ENCODE assay signal across 2 cellular contexts in genomic region chr14:59629384-59630158, GRCh38.
TF ChIP-seq lines count a peak whose summit lies in the region.

No MANE protein-coding gene starts in this region.

TF ChIP-seq in SK-N-SH, 30 proteins besides CTCF, POLR2A, EP300 and RAD21 (continued from another document):
- TF ChIP-seq USF1 (IDR thresholded peaks at IDR 0.05; ENCODE audit: borderline replicate concordance, low read depth) (no peak), GABPA (IDR thresholded peaks at IDR 0.05; ENCODE audit: low read depth) (no peak), TCF12 (IDR thresholded peaks at IDR 0.05) (no peak), FOXJ3 (CRISPR knock-in tag; IDR thresholded peaks at IDR 0.05) (no peak), PBX3 (IDR thresholded peaks at IDR 0.05) (no peak), POLR2AphosphoS5 (IDR thresholded peaks at IDR 0.05; ENCODE audit: low read depth, low read length) (no peak), JUND (IDR thresholded peaks at IDR 0.05) (no peak), RCOR1 (IDR thresholded peaks at IDR 0.05; ENCODE audit: low read length) (no peak), SIN3A (IDR thresholded peaks at IDR 0.05; ENCODE audit: borderline replicate concordance, low read depth, low read length) (no peak), ZBTB33 (IDR thresholded peaks at IDR 0.05; ENCODE audit: borderline replicate concordance, low read depth) (no peak), TEAD4 (IDR thresholded peaks at IDR 0.05; ENCODE audit: borderline replicate concordance, insufficient read depth) (no peak), MEF2A (IDR thresholded peaks at IDR 0.05; ENCODE audit: borderline replicate concordance, low read depth) (no peak)

TF ChIP-seq in SK-N-SH treated with all-trans-retinoic acid at 6 μM for 48 hours, 23 proteins besides CTCF, POLR2A, EP300 and RAD21:
- TF ChIP-seq TSHZ2 (CRISPR knock-in tag; IDR thresholded peaks at IDR 0.05): no peak
- no peak for TF ChIP-seq RARB (CRISPR knock-in tag; IDR thresholded peaks at IDR 0.05)
- no peak for TF ChIP-seq ZFP30 (CRISPR knock-in tag; IDR thresholded peaks at IDR 0.05)
- TF ChIP-seq ZFP3 (CRISPR knock-in tag; IDR thresholded peaks at IDR 0.05): no peak
- TF ChIP-seq PATZ1 (CRISPR knock-in tag; IDR thresholded peaks at IDR 0.05; ENCODE audit: borderline replicate concordance): no peak
- no peak for TF ChIP-seq CREB5 (CRISPR knock-in tag; IDR thresholded peaks at IDR 0.05; ENCODE audit: low read depth)
- no peak for TF ChIP-seq PPARA (CRISPR knock-in tag; IDR thresholded peaks at IDR 0.05; ENCODE audit: borderline replicate concordance)
- TF ChIP-seq BACH2 (CRISPR knock-in tag; IDR thresholded peaks at IDR 0.05; ENCODE audit: borderline replicate concordance): no peak
- TF ChIP-seq ISL1 (CRISPR knock-in tag; IDR thresholded peaks at IDR 0.05): no peak
- no peak for TF ChIP-seq CSDC2 (CRISPR knock-in tag; IDR thresholded peaks at IDR 0.05)
- no peak for TF ChIP-seq ZNF8 (CRISPR knock-in tag; IDR thresholded peaks at IDR 0.05)
- TF ChIP-seq ZNF565 (CRISPR knock-in tag; conservative IDR thresholded peaks at IDR 0.05; ENCODE audit: low read depth): no peak
- TF ChIP-seq TOX (CRISPR knock-in tag; IDR thresholded peaks at IDR 0.05; ENCODE audit: borderline replicate concordance): no peak
- no peak for TF ChIP-seq GLIS3 (CRISPR knock-in tag; IDR thresholded peaks at IDR 0.05)
- TF ChIP-seq CSRNP3 (CRISPR knock-in tag; IDR thresholded peaks at IDR 0.05): no peak
- TF ChIP-seq ZNF70 (CRISPR knock-in tag; IDR thresholded peaks at IDR 0.05): no peak
- TF ChIP-seq TCF4 (CRISPR knock-in tag; IDR thresholded peaks at IDR 0.05; ENCODE audit: borderline replicate concordance): no peak
- TF ChIP-seq ZC3H10 (CRISPR knock-in tag; IDR thresholded peaks at IDR 0.05): no peak
- TF ChIP-seq POU6F1 (CRISPR knock-in tag; IDR thresholded peaks at IDR 0.05; ENCODE audit: borderline replicate concordance, low read depth): no peak
- no peak for TF ChIP-seq OSR1 (CRISPR knock-in tag; IDR thresholded peaks at IDR 0.05)
TF ChIP-seq in SK-N-SH treated with all-trans-retinoic acid at 6 μM for 48 hours: peak in this region for 0.
